In genomic region chr3:161221881-161222600, GRCh38 we compare ENCODE assay signal across 8 cellular contexts. TPM values are rescaled to one million over a fixed set of nuclear protein-coding genes. Genes with fewer than 3 reads are reported as not detected.
A peak's percentile ranks its signal among the peaks of the same experiment; 100 is the strongest.
DNase-seq lines count a peak whose midpoint lies in the region; ATAC-seq, FAIRE-seq and TF ChIP-seq lines count a peak whose summit lies in the region.

No MANE protein-coding gene starts in this region.

- H3K27ac ChIP-seq in endothelial cell of umbilical vein (ENCODE audit: insufficient read depth, low read depth, low read length) (peak overlapping the region; percentile 83), muscle layer of colon (ENCODE audit: low read depth, low read length) (peak overlapping the region; percentile 79)

- intact Hi-C loops in endothelial cell of umbilical vein (cut with micrococcal nuclease) = loop anchor here (1.0 to 5.0 kb wide), 10 partner anchors 45 to 525 kb away; partner anchors contain the start of gene B3GALNT1

- H3K9ac ChIP-seq in endothelial cell of umbilical vein (replicated peaks; ENCODE audit: extremely low read depth, insufficient read depth, low read length) = peak overlapping the region; percentile 99
- peak overlapping the region; percentile 74 for H3K9ac ChIP-seq in muscle layer of colon (ENCODE audit: low read length)

- no peaks in the 10 kb centered on the region for H3K9me1 ChIP-seq in endothelial cell of umbilical vein (replicated peaks; ENCODE audit: control insufficient read depth, extremely low read depth, insufficient read depth, low read length)

- DNase-seq in D341Med (ENCODE audit: low spot score) = peak; percentile 36
- DNase-seq in endothelial cell of umbilical vein (ENCODE audit: low read depth, low spot score) = peak; percentile 42
- DNase-seq in NCI-H187 treated with DMSO at 0.1 percent for 48 hours (lab: John Stamatoyannopoulos, UW) = no peak
- DNase-seq in middle frontal gyrus (ENCODE audit: extremely low spot score, low spot score) = no peak
- no peak for DNase-seq in islet precursor cell

- H3K4me1 ChIP-seq in endothelial cell of umbilical vein (ENCODE audit: control insufficient read depth, extremely low read depth, insufficient read depth, low read length) (peaks cover 27% of the 10 kb centered on the region), muscle layer of colon (ENCODE audit: insufficient read depth, low read length) (peaks cover 21% of the 10 kb centered on the region)

- no peak for TF ChIP-seq POLR2A in endothelial cell of umbilical vein (IDR thresholded peaks at IDR 0.05; ENCODE audit: low read depth, low read length)

- peak overlapping the region; percentile 99 for H3K4me2 ChIP-seq in endothelial cell of umbilical vein (ENCODE audit: insufficient read depth, low read length)

- no peak for FAIRE-seq in endothelial cell of umbilical vein (lab: Jason Lieb, UNC)

- H3K27me3 ChIP-seq in endothelial cell of umbilical vein (ENCODE audit: control insufficient read depth in 2 of 2, insufficient read depth in 2 of 2, low read length in 2 of 2) (no peaks in the 10 kb centered on the region), muscle layer of colon (ENCODE audit: control insufficient read depth in 1 of 2, insufficient read depth in 2 of 2, low read length in 2 of 2) (no peaks in the 10 kb centered on the region)

- H3K4me3 ChIP-seq in endothelial cell of umbilical vein (replicated peaks in 1 of 3; ENCODE audit: insufficient read depth in 1 of 3, low read depth in 1 of 3, low read length in 3 of 3) (peak overlapping the region; percentile 68 to 96 (median 94)), muscle layer of colon (ENCODE audit: low read depth in 1 of 2, low read length in 2 of 2) (peak overlapping the region; percentile 85 to 90)

- POLR2A ChIA-PET in endothelial cell of umbilical vein (lab: Charles Lee) = no interaction called here

- H3K9me3 ChIP-seq in endothelial cell of umbilical vein (replicated peaks; ENCODE audit: control insufficient read depth, insufficient read depth, low read length) (no peaks in the 10 kb centered on the region), muscle layer of colon (ENCODE audit: low read length) (no peaks in the 10 kb centered on the region)

- H4K20me1 ChIP-seq in endothelial cell of umbilical vein (replicated peaks; ENCODE audit: control insufficient read depth, extremely low read depth, insufficient read depth, low read length) = peaks cover 7% of the 10 kb centered on the region

- ATAC-seq in HG02588 (IDR thresholded peaks at IDR 0.05; ENCODE audit: unreplicated experiment) = peak; percentile 21
- peak; percentile 50 for ATAC-seq in SK-N-SH treated with all-trans-retinoic acid at 6 μM for 48 hours

- dilution Hi-C loops in endothelial cell of umbilical vein (cut with MboI; ENCODE audit: extremely low pct_ligation_motif_present, low sequenced_read_pairs) = no loop called here

- peaks cover 58% of the 10 kb centered on the region for H3K79me2 ChIP-seq in endothelial cell of umbilical vein (ENCODE audit: control insufficient read depth, insufficient read depth, low read length)

- CTCF ChIA-PET in endothelial cell of umbilical vein (lab: Charles Lee) = interaction anchor here (1.0 to 2.6 kb wide), 8 partner anchors 10 to 306 kb away, joined by 3 to 11 read pairs (median 4); no protein-coding TSS in a partner anchor

- BruUV-seq in endothelial cell of umbilical vein (replicated peaks; lab: Mats Ljungman, UMichigan) = no TSS peak

- no peak for TF ChIP-seq CTCF in endothelial cell of umbilical vein (IDR thresholded peaks at IDR 0.05; ENCODE audit: extremely low read depth in 1 of 2, insufficient read depth in 1 of 2, low read depth in 1 of 2, low read length in 2 of 2)

- H3K36me3 ChIP-seq in endothelial cell of umbilical vein (ENCODE audit: control insufficient read depth in 2 of 2, extremely low read depth in 1 of 2, insufficient read depth in 2 of 2, low read length in 2 of 2) (peaks cover 0 to 9% of the 10 kb centered on the region in 2 experiments), muscle layer of colon (ENCODE audit: insufficient read depth, low read length) (peaks cover 2% of the 10 kb centered on the region)

- H2AFZ ChIP-seq in endothelial cell of umbilical vein (ENCODE audit: low read depth, low read length) = no peak overlapping the region

TF ChIP-seq in SK-N-SH treated with all-trans-retinoic acid at 6 μM for 48 hours, 23 proteins besides CTCF, POLR2A, EP300 and RAD21 (continues in another document):
- TF ChIP-seq PATZ1 (CRISPR knock-in tag; IDR thresholded peaks at IDR 0.05; ENCODE audit: borderline replicate concordance) (no peak), CREB5 (CRISPR knock-in tag; IDR thresholded peaks at IDR 0.05; ENCODE audit: low read depth) (no peak), TOX (CRISPR knock-in tag; IDR thresholded peaks at IDR 0.05; ENCODE audit: borderline replicate concordance) (no peak), GLIS3 (CRISPR knock-in tag; IDR thresholded peaks at IDR 0.05) (no peak), ZFP30 (CRISPR knock-in tag; IDR thresholded peaks at IDR 0.05) (no peak), OSR1 (CRISPR knock-in tag; IDR thresholded peaks at IDR 0.05) (no peak), ZNF70 (CRISPR knock-in tag; IDR thresholded peaks at IDR 0.05) (no peak), RARB (CRISPR knock-in tag; IDR thresholded peaks at IDR 0.05) (no peak)

TF ChIP-seq in endothelial cell of umbilical vein, 7 proteins besides CTCF, POLR2A, EP300 and RAD21:
- TF ChIP-seq EZH2 (IDR thresholded peaks at IDR 0.05; ENCODE audit: borderline replicate concordance, low read depth, low read length, severe bottlenecking) (no peak), FOS (IDR thresholded peaks at IDR 0.05; ENCODE audit: borderline replicate concordance, insufficient read depth, low read length) (no peak), MAX (IDR thresholded peaks at IDR 0.05; ENCODE audit: insufficient read depth, insufficient read length) (no peak)

RNA-seq across cellular contexts. Expression of gene NMD3, which starts 0.9 kb away (rescaled TPM):
- total RNA-seq in endothelial cell of umbilical vein = 53.8 and 57.9 TPM in 2 replicates
- 9.7 and 14.2 TPM in 2 replicates for polyA plus RNA-seq in endothelial cell of umbilical vein
- polyA plus RNA-seq in endothelial cell of umbilical vein (2011; cell fraction: cytosol; rRNA removed) = 19.7 and 22.1 TPM in 2 replicates
- 31.4 and 32.9 TPM in 2 replicates for polyA plus RNA-seq in endothelial cell of umbilical vein (2011; cell fraction: nucleus; rRNA removed)
- 40.0 and 49.6 TPM in 2 replicates for polyA plus RNA-seq in endothelial cell of umbilical vein (2012)
- 54.0 and 65.7 TPM in 2 replicates for polyA minus RNA-seq in endothelial cell of umbilical vein
- polyA minus RNA-seq in endothelial cell of umbilical vein (2011; cell fraction: cytosol; rRNA and poly(A)+ RNA removed) = 29.6 TPM
- 50.5 and 70.8 TPM in 2 replicates for polyA minus RNA-seq in endothelial cell of umbilical vein (2011; cell fraction: nucleus; rRNA and poly(A)+ RNA removed)

Comparison
In these comparisons a context has a peak if more than half of its experiments do, and no peak if none do; other contexts are left out.
1. DNase-seq: peak in D341Med (single experiment) and endothelial cell of umbilical vein (single experiment); none in NCI-H187 treated with DMSO at 0.1 percent for 48 hours (single experiment), middle frontal gyrus (single experiment) and islet precursor cell (single experiment).